ENCODE assay signal across 9 cellular contexts in genomic region chr19:54449701-54450069, GRCh38. TPM values are rescaled to one million over a fixed set of nuclear protein-coding genes. Genes with fewer than 3 reads are reported as not detected.
DNase-seq lines count a peak whose midpoint lies in the region; ATAC-seq and TF ChIP-seq lines count a peak whose summit lies in the region.
"Had no signal": no experiment of that assay in that cellular context is flagged by ENCODE, and none has a peak within 500 bp of the region (broad histone marks: within the 10 kb centered on the region; RNA-seq: fewer than 3 reads in every experiment).

No MANE protein-coding gene starts in this region.

- no CpG with 5 or more reads among the region's 21 CpGs for WGBS in iPS DF 6.9 (ENCODE audit: insufficient coverage, insufficient read length)

- intact Hi-C loops in activated CD8-positive, alpha-beta T cell treated with anti-CD3 and anti-CD28 coated beads for 36 hours (cut with micrococcal nuclease): no loop called here

- H3K4me3 ChIP-seq in iPS DF 6.9 (ENCODE audit: low read length): peak overlapping the region; percentile 54
- peak overlapping the region; percentile 84 to 99 (median 96) for H3K4me3 ChIP-seq in subcutaneous abdominal adipose tissue (ENCODE audit: low read depth in 1 of 5, low read length in 5 of 5)

- H3K27me3 ChIP-seq in iPS DF 6.9 (ENCODE audit: control insufficient read depth, insufficient read depth, low read length): no peaks in the 10 kb centered on the region
- H3K27me3 ChIP-seq in subcutaneous abdominal adipose tissue (ENCODE audit: control insufficient read depth in 5 of 5, insufficient read depth in 4 of 5, low read length in 5 of 5): no peaks in the 10 kb centered on the region

- H3K4me3 Mint-ChIP-seq in T-helper 1 cell treated with Interleukin-12 subunit alpha and Interleukin-12 subunit beta and Interleukin-4 antibody, amounts not matched to agents 30 μg/mL and 1 μg/mL, for 36 hours: peak overlapping the region; percentile 96
- H3K4me3 Mint-ChIP-seq in activated CD8-positive, alpha-beta T cell treated with anti-CD3 and anti-CD28 coated beads for 36 hours: peak overlapping the region; percentile 99

- TF ChIP-seq CTCF in activated CD8-positive, alpha-beta T cell treated with anti-CD3 and anti-CD28 coated beads for 36 hours (IDR thresholded peaks at IDR 0.05): no peak
- TF ChIP-seq CTCF in GM10266 (IDR thresholded peaks at IDR 0.05; ENCODE audit: control insufficient read depth, insufficient read depth, low read depth, missing control alignments): no peak

- H3K9ac ChIP-seq in subcutaneous abdominal adipose tissue (ENCODE audit: low read length in 5 of 5): peak overlapping the region; percentile 93 to 99 (median 97)

- DNase-seq in T-helper 1 cell: no peak
- peak; percentile 45 for DNase-seq in activated CD8-positive, alpha-beta T cell treated with anti-CD3 and anti-CD28 coated beads for 36 hours
- no peak for DNase-seq in iPS DF 6.9 (ENCODE audit: low read depth, low spot score)
- no peak for DNase-seq in stimulated activated CD8-positive, alpha-beta memory T cell treated with anti-CD3 and anti-CD28 coated beads, Interleukin-4, amount 100 ng/mL, for 48 hours
- DNase-seq in GM10266 (ENCODE audit: extremely low spot score): no peak

- H3K4me1 ChIP-seq in iPS DF 6.9 (ENCODE audit: control insufficient read depth, insufficient read depth, low read length): no peaks in the 10 kb centered on the region
- peaks cover 4 to 49% (median 36%) of the 10 kb centered on the region in 5 donors for H3K4me1 ChIP-seq in subcutaneous abdominal adipose tissue (ENCODE audit: control insufficient read depth in 5 of 5, insufficient read depth in 5 of 5, low read length in 5 of 5)

- peak overlapping the region; percentile 100 for H3K27ac Mint-ChIP-seq in T-helper 1 cell treated with Interleukin-12 subunit alpha and Interleukin-12 subunit beta and Interleukin-4 antibody, amounts not matched to agents 30 μg/mL and 1 μg/mL, for 36 hours
- H3K27ac Mint-ChIP-seq in activated CD8-positive, alpha-beta T cell treated with anti-CD3 and anti-CD28 coated beads for 36 hours: peak overlapping the region; percentile 99

- CTCF ChIA-PET in activated CD8-positive, alpha-beta T cell treated with anti-CD3 and anti-CD28 coated beads for 36 hours (lab: Charles Lee): no interaction called here

- H3K36me3 ChIP-seq in iPS DF 6.9 (ENCODE audit: control insufficient read depth, insufficient read depth, low read length) (peaks cover 33% of the 10 kb centered on the region), subcutaneous abdominal adipose tissue (ENCODE audit: control insufficient read depth in 5 of 5, insufficient read depth in 5 of 5, low read length in 5 of 5) (peaks cover 3 to 48% (median 47%) of the 10 kb centered on the region in 5 donors)

- ATAC-seq in activated CD8-positive, alpha-beta T cell treated with anti-CD3 and anti-CD28 coated beads for 36 hours: no peak
- ATAC-seq in HG03571 (IDR thresholded peaks at IDR 0.05; ENCODE audit: unreplicated experiment): no peak

- peaks cover 34% of the 10 kb centered on the region for H3K36me3 Mint-ChIP-seq in T-helper 1 cell treated with Interleukin-12 subunit alpha and Interleukin-12 subunit beta and Interleukin-4 antibody, amounts not matched to agents 30 μg/mL and 1 μg/mL, for 36 hours (ENCODE audit: low read depth)
- peaks cover 60% of the 10 kb centered on the region for H3K36me3 Mint-ChIP-seq in activated CD8-positive, alpha-beta T cell treated with anti-CD3 and anti-CD28 coated beads for 36 hours (ENCODE audit: low read depth)

- POLR2A ChIA-PET in activated CD8-positive, alpha-beta T cell treated with anti-CD3 and anti-CD28 coated beads for 36 hours (lab: Charles Lee): interaction anchor here (1.0 to 4.5 kb wide), 4 partner anchors 10 to 249 kb away, joined by 4 to 38 read pairs (median 21); partner anchors contain the start of genes LENG9 and RPS9

- H3K9me3 Mint-ChIP-seq in T-helper 1 cell treated with Interleukin-12 subunit alpha and Interleukin-12 subunit beta and Interleukin-4 antibody, amounts not matched to agents 30 μg/mL and 1 μg/mL, for 36 hours: no peaks in the 10 kb centered on the region
- H3K9me3 Mint-ChIP-seq in activated CD8-positive, alpha-beta T cell treated with anti-CD3 and anti-CD28 coated beads for 36 hours: no peaks in the 10 kb centered on the region

- H3K4me1 Mint-ChIP-seq in T-helper 1 cell treated with Interleukin-12 subunit alpha and Interleukin-12 subunit beta and Interleukin-4 antibody, amounts not matched to agents 30 μg/mL and 1 μg/mL, for 36 hours (ENCODE audit: low read depth): peaks cover 30% of the 10 kb centered on the region
- H3K4me1 Mint-ChIP-seq in activated CD8-positive, alpha-beta T cell treated with anti-CD3 and anti-CD28 coated beads for 36 hours (ENCODE audit: low read depth): peaks cover 33% of the 10 kb centered on the region

- H3K27ac ChIP-seq in iPS DF 6.9 (ENCODE audit: low read length) (no peak overlapping the region), subcutaneous abdominal adipose tissue (ENCODE audit: low read depth, low read length) (peak overlapping the region; percentile 98)

- no peaks in the 10 kb centered on the region for H3K27me3 Mint-ChIP-seq in T-helper 1 cell treated with Interleukin-12 subunit alpha and Interleukin-12 subunit beta and Interleukin-4 antibody, amounts not matched to agents 30 μg/mL and 1 μg/mL, for 36 hours (ENCODE audit: low read depth)
- H3K27me3 Mint-ChIP-seq in activated CD8-positive, alpha-beta T cell treated with anti-CD3 and anti-CD28 coated beads for 36 hours: peaks cover 2% of the 10 kb centered on the region

- H3K9me3 ChIP-seq in iPS DF 6.9 (ENCODE audit: control insufficient read depth, insufficient read depth, low read length): no peaks in the 10 kb centered on the region
- H3K9me3 ChIP-seq in subcutaneous abdominal adipose tissue (ENCODE audit: control insufficient read depth in 5 of 5, low read length in 5 of 5): no peaks in the 10 kb centered on the region

RNA-seq across cellular contexts. Expression of gene LENG8, which starts 0.7 kb away (rescaled TPM):
- 100 to 1,000 TPM; 165 to 170 TPM for total RNA-seq in activated CD8-positive, alpha-beta T cell treated with anti-CD3 and anti-CD28 coated beads for 36 hours

RNA-seq across cellular contexts. Expression of gene LENG9, which starts 13.9 kb away (rescaled TPM):
- 1 to 10 TPM; 4.3 to 5.5 TPM for total RNA-seq in activated CD8-positive, alpha-beta T cell treated with anti-CD3 and anti-CD28 coated beads for 36 hours

RNA-seq across cellular contexts. Expression of gene CDC42EP5, which starts 23.4 kb away (rescaled TPM):
- total RNA-seq in activated CD8-positive, alpha-beta T cell treated with anti-CD3 and anti-CD28 coated beads for 36 hours: under 1 TPM; 0.45 to 0.83 TPM

RNA-seq across cellular contexts. Expression of gene TTYH1, which starts 34.4 kb away (rescaled TPM):
- total RNA-seq in activated CD8-positive, alpha-beta T cell treated with anti-CD3 and anti-CD28 coated beads for 36 hours: under 1 TPM in 1 of 2 experiments, not detected in 1; 0.70 TPM
- total RNA-seq: dermis microvascular lymphatic vessel endothelial cell had no signal

RNA-seq across cellular contexts. Expression of gene LAIR2, which starts 52.9 kb away (rescaled TPM):
- total RNA-seq in activated CD8-positive, alpha-beta T cell treated with anti-CD3 and anti-CD28 coated beads for 36 hours: 1 to 10 TPM; 1.5 to 2.1 TPM
- total RNA-seq: dermis microvascular lymphatic vessel endothelial cell had no signal
